Comparison of ENCODE assay signal across 1 cellular context in genomic region chr17:83113792-83114191, GRCh38.
TF ChIP-seq lines count a peak whose summit lies in the region.

No MANE protein-coding gene starts in this region.

TF ChIP-seq in GM23338, 12 proteins besides CTCF, POLR2A, EP300 and RAD21 (continued from another document):
- TF ChIP-seq, protein P1, sequence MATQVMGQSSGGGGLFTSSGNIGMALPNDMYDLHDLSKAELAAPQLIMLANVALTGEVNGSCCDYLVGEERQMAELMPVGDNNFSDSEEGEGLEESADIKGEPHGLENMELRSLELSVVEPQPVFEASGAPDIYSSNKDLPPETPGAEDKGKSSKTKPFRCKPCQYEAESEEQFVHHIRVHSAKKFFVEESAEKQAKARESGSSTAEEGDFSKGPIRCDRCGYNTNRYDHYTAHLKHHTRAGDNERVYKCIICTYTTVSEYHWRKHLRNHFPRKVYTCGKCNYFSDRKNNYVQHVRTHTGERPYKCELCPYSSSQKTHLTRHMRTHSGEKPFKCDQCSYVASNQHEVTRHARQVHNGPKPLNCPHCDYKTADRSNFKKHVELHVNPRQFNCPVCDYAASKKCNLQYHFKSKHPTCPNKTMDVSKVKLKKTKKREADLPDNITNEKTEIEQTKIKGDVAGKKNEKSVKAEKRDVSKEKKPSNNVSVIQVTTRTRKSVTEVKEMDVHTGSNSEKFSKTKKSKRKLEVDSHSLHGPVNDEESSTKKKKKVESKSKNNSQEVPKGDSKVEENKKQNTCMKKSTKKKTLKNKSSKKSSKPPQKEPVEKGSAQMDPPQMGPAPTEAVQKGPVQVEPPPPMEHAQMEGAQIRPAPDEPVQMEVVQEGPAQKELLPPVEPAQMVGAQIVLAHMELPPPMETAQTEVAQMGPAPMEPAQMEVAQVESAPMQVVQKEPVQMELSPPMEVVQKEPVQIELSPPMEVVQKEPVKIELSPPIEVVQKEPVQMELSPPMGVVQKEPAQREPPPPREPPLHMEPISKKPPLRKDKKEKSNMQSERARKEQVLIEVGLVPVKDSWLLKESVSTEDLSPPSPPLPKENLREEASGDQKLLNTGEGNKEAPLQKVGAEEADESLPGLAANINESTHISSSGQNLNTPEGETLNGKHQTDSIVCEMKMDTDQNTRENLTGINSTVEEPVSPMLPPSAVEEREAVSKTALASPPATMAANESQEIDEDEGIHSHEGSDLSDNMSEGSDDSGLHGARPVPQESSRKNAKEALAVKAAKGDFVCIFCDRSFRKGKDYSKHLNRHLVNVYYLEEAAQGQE (IDR thresholded peaks at IDR 0.05; ENCODE audit: unreplicated experiment) = no peak
- TF ChIP-seq STAT1 (IDR thresholded peaks at IDR 0.05; ENCODE audit: unreplicated experiment) (no peak), ZNF331 (CRISPR knock-in tag; IDR thresholded peaks at IDR 0.05; ENCODE audit: low read depth) (no peak), JUNB (IDR thresholded peaks at IDR 0.05; ENCODE audit: unreplicated experiment) (no peak)
